26 cellular contexts compared by ENCODE assay signal in the genomic region with DNA sequence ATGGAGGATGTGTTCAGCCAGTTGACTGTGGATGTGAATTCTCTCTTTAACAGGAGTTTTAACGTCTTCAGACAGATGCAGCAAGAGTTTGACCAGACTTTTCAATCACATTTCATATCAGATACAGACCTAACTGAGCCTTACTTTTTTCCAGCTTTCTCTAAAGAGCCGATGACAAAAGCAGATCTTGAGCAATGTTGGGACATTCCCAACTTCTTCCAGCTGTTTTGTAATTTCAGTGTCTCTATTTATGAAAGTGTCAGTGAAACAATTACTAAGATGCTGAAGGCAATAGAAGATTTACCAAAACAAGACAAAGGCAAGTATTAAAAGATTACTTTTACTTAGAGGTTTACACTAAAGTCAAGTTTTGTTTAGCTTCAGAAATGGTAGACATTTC. TPM values are rescaled to one million over a fixed set of nuclear protein-coding genes. Genes with fewer than 3 reads are reported as not detected.
"Had no signal": no experiment of that assay in that cellular context is flagged by ENCODE, and none has a peak within 500 bp of the region (broad histone marks: within the 10 kb centered on the region; RNA-seq: fewer than 3 reads in every experiment).

No MANE protein-coding gene starts in this region.

- H3K4me1 ChIP-seq: ascending aorta, testis had no signal

- H3K27ac ChIP-seq: ascending aorta, hepatocyte, ovary, testis had no signal

- ATAC-seq: activated CD8-positive, alpha-beta T cell treated with anti-CD3 and anti-CD28 coated beads for 36 hours; activated naive CD8-positive, alpha-beta T cell treated with anti-CD3 and anti-CD28 coated beads, Interleukin-2, amount 50 U/mL, for 24 hours; mucosa of descending colon; naive thymus-derived CD8-positive, alpha-beta T cell; sciatic nerve; SK-N-SH treated with all-trans-retinoic acid at 6 μM for 48 hours; stimulated activated memory B cell treated with anti-CD40 and anti-IgM and Interleukin-4, amounts not matched to agents 10 μg/mL and 1 μg/mL and 100 μg/mL, for 72 hours had no signal

- H3K9me3 ChIP-seq: ascending aorta, mucosa of descending colon, ovary, testis had no signal

- H3K4me3 Mint-ChIP-seq: activated B cell treated with CpG ODN at 0.5 μM for 24 hours; activated CD8-positive, alpha-beta T cell treated with anti-CD3 and anti-CD28 coated beads for 36 hours; activated naive CD4-positive, alpha-beta T cell treated with anti-CD3 and anti-CD28 coated beads, Interleukin-2, amount 10 ng/mL, durations not matched to agents 7 days and 5 days; activated naive CD8-positive, alpha-beta T cell treated with anti-CD3 and anti-CD28 coated beads, Interleukin-2, amount 50 U/mL, for 24 hours; activated T-cell treated with anti-CD3 and anti-CD28 coated beads, Interleukin-2, amount 50 U/mL, for 24 hours; memory B cell; naive thymus-derived CD8-positive, alpha-beta T cell; stimulated activated memory B cell treated with anti-CD40 and anti-IgM and Interleukin-4, amounts not matched to agents 10 μg/mL and 1 μg/mL and 100 μg/mL, for 72 hours; type B pancreatic cell had no signal

- H3K36me3 Mint-ChIP-seq: activated naive CD4-positive, alpha-beta T cell treated with anti-CD3 and anti-CD28 coated beads, Interleukin-2, amount 10 ng/mL, durations not matched to agents 7 days and 5 days; memory B cell; naive thymus-derived CD8-positive, alpha-beta T cell; stimulated activated memory B cell treated with anti-CD40 and anti-IgM and Interleukin-4, amounts not matched to agents 10 μg/mL and 1 μg/mL and 100 μg/mL, for 72 hours had no signal

- H3K36me3 ChIP-seq: ascending aorta, ovary had no signal

- H3K27ac Mint-ChIP-seq: activated B cell treated with CpG ODN at 0.5 μM for 24 hours; activated CD8-positive, alpha-beta T cell treated with anti-CD3 and anti-CD28 coated beads for 36 hours; activated naive CD4-positive, alpha-beta T cell treated with anti-CD3 and anti-CD28 coated beads, Interleukin-2, amount 10 ng/mL, durations not matched to agents 7 days and 5 days; activated naive CD8-positive, alpha-beta T cell treated with anti-CD3 and anti-CD28 coated beads, Interleukin-2, amount 50 U/mL, for 24 hours; activated T-cell treated with anti-CD3 and anti-CD28 coated beads, Interleukin-2, amount 50 U/mL, for 24 hours; memory B cell; naive thymus-derived CD8-positive, alpha-beta T cell; stimulated activated memory B cell treated with anti-CD40 and anti-IgM and Interleukin-4, amounts not matched to agents 10 μg/mL and 1 μg/mL and 100 μg/mL, for 72 hours; type B pancreatic cell had no signal

- H3K27me3 ChIP-seq: ascending aorta, hepatocyte, ovary, testis had no signal

- H3K9me3 Mint-ChIP-seq: activated B cell treated with CpG ODN at 0.5 μM for 24 hours; activated CD8-positive, alpha-beta T cell treated with anti-CD3 and anti-CD28 coated beads for 36 hours; activated naive CD4-positive, alpha-beta T cell treated with anti-CD3 and anti-CD28 coated beads, Interleukin-2, amount 10 ng/mL, durations not matched to agents 7 days and 5 days; activated naive CD8-positive, alpha-beta T cell treated with anti-CD3 and anti-CD28 coated beads, Interleukin-2, amount 50 U/mL, for 24 hours; activated T-cell treated with anti-CD3 and anti-CD28 coated beads, Interleukin-2, amount 50 U/mL, for 24 hours; naive thymus-derived CD8-positive, alpha-beta T cell had no signal

- H3K4me3 ChIP-seq: ascending aorta, hepatocyte, mucosa of descending colon, ovary, testis had no signal

- H3K79me2 ChIP-seq: hepatocyte had no signal

- H3K4me2 ChIP-seq: hepatocyte had no signal

- H3K4me1 Mint-ChIP-seq: activated B cell treated with CpG ODN at 0.5 μM for 24 hours; activated naive CD4-positive, alpha-beta T cell treated with anti-CD3 and anti-CD28 coated beads, Interleukin-2, amount 10 ng/mL, durations not matched to agents 7 days and 5 days; memory B cell; stimulated activated memory B cell treated with anti-CD40 and anti-IgM and Interleukin-4, amounts not matched to agents 10 μg/mL and 1 μg/mL and 100 μg/mL, for 72 hours had no signal

- H2AFZ ChIP-seq: hepatocyte had no signal

- DNase-seq: activated B cell treated with CpG ODN at 0.5 μM for 24 hours; activated CD4-positive, alpha-beta T cell treated with anti-CD3 and anti-CD28 coated beads for 48 hours; activated CD8-positive, alpha-beta T cell treated with anti-CD3 and anti-CD28 coated beads for 36 hours; activated naive CD4-positive, alpha-beta T cell treated with anti-CD3 and anti-CD28 coated beads, Interleukin-2, amount 10 ng/mL, durations not matched to agents 7 days and 5 days; activated naive CD8-positive, alpha-beta T cell treated with anti-CD3 and anti-CD28 coated beads, Interleukin-2, amount 50 U/mL, for 24 hours; activated T-cell treated with anti-CD3 and anti-CD28 coated beads, Interleukin-2, amount 50 U/mL, for 24 hours; effector CD4-positive, alpha-beta T cell; mucosa of descending colon; naive thymus-derived CD8-positive, alpha-beta T cell; ovary; stimulated activated CD4-positive, alpha-beta T cell treated with anti-CD3 and anti-CD28 coated beads, Interleukin-4, amount 100 ng/mL, for 4 hours; T-helper 1 cell; T-helper 9 cell; testis had no signal

RNA-seq across cellular contexts. Expression of gene TYMS, which starts 30.2 kb away (rescaled TPM):
- total RNA-seq: naive thymus-derived CD8-positive, alpha-beta T cell had no signal

RNA-seq across cellular contexts. Expression of gene CLUL1, which starts 30.4 kb away (rescaled TPM):
- total RNA-seq: activated B cell treated with CpG ODN at 0.5 μM for 24 hours; activated CD8-positive, alpha-beta T cell treated with anti-CD3 and anti-CD28 coated beads for 36 hours; ascending aorta; fibroblast of lung; glomerular endothelial cell; liver; mucosa of descending colon; pulmonary artery endothelial cell; sciatic nerve had no signal
- polyA plus RNA-seq: fibroblast of lung had no signal

RNA-seq across cellular contexts. Expression of gene CETN1, which starts 47.0 kb away (rescaled TPM):
- total RNA-seq: activated B cell treated with CpG ODN at 0.5 μM for 24 hours; activated CD8-positive, alpha-beta T cell treated with anti-CD3 and anti-CD28 coated beads for 36 hours; ascending aorta; cerebellum; fibroblast of lung; glomerular endothelial cell; hepatocyte; liver; mucosa of descending colon; naive thymus-derived CD8-positive, alpha-beta T cell; ovary; pulmonary artery endothelial cell; sciatic nerve had no signal
- polyA plus RNA-seq: fibroblast of lung; hepatocyte; liver; naive thymus-derived CD8-positive, alpha-beta T cell; ovary had no signal
